Comparison of ENCODE assay signal across 11 cellular contexts in genomic region chr14:75822522-75823288, GRCh38.
DNase-seq lines count a peak whose midpoint lies in the region; ATAC-seq and TF ChIP-seq lines count a peak whose summit lies in the region.
"Had no signal": no experiment of that assay in that cellular context is flagged by ENCODE, and none has a peak within 500 bp of the region (broad histone marks: within the 10 kb centered on the region; RNA-seq: fewer than 3 reads in every experiment).

No MANE protein-coding gene starts in this region.

- H3K36me3 ChIP-seq in esophagus muscularis mucosa (peaks cover 0 to 12% (median 8%) of the 10 kb centered on the region in 4 donors), muscle layer of colon (ENCODE audit: insufficient read depth, low read length) (peaks cover 5% of the 10 kb centered on the region), MM.1S (replicated peaks; ENCODE audit: insufficient read depth, low read length) (no peaks in the 10 kb centered on the region)

- no peak for TF ChIP-seq EP300 in esophagus muscularis mucosa (IDR thresholded peaks at IDR 0.05)

- H3F3A ChIP-seq in MM.1S (ENCODE audit: insufficient read depth, low read length) = no peaks in the 10 kb centered on the region

- TF ChIP-seq POLR2A in esophagus muscularis mucosa (IDR thresholded peaks at IDR 0.05; ENCODE audit: low read depth) = no peak

- DNase-seq in AG04450 (ENCODE audit: low read depth, low spot score) (peak; percentile 46), NCI-H226 (peak; percentile 34), esophagus muscularis mucosa (ENCODE audit: extremely low spot score) (no peak), putamen (ENCODE audit: low spot score) (no peak), C1 segment of cervical spinal cord (lab: John Stamatoyannopoulos, UW) (no peak), MM.1S (no peak)
- DNase-seq: activated T-cell treated with anti-CD3 and anti-CD28 coated beads for 4 hours, NCI-H2171 treated with DMSO at 0.1 percent for 48 hours, T-cell had no signal

- peaks cover 28 to 55% (median 48%) of the 10 kb centered on the region in 4 donors for H3K4me1 ChIP-seq in esophagus muscularis mucosa
- H3K4me1 ChIP-seq in muscle layer of colon (ENCODE audit: insufficient read depth, low read length) = peaks cover 45% of the 10 kb centered on the region
- H3K4me1 ChIP-seq in MM.1S (ENCODE audit: low read length) = 0 out of 2 replicates have a peak, but pooled peaks cover 6% of the 10 kb centered on the region

- POLR2A ChIA-PET in AG04450 (lab: Yijun Ruan, JAX) = interaction anchor here (0.5 kb wide), 1 partner anchor 24 kb away, joined by 9 read pairs; no protein-coding TSS in a partner anchor

- H3K9me2 ChIP-seq in MM.1S (replicated peaks; ENCODE audit: insufficient read depth, low read length) = no peaks in the 10 kb centered on the region

- H2AFZ ChIP-seq in MM.1S (ENCODE audit: low read length) = no peak overlapping the region

- H3K9me3 ChIP-seq in AG04450 (ENCODE audit: control insufficient read depth, insufficient read depth, low read length) (no peaks in the 10 kb centered on the region), esophagus muscularis mucosa (no peaks in the 10 kb centered on the region), muscle layer of colon (ENCODE audit: low read length) (no peaks in the 10 kb centered on the region), MM.1S (replicated peaks; ENCODE audit: insufficient read depth, low read length) (no peaks in the 10 kb centered on the region)

- H3K27ac ChIP-seq in AG04450 (ENCODE audit: low read depth, low read length) = peak overlapping the region; percentile 59
- H3K27ac ChIP-seq in esophagus muscularis mucosa (replicated peaks in 1 of 4) = peak overlapping the region; percentile 83 to 86 (median 84)
- peak overlapping the region; percentile 66 for H3K27ac ChIP-seq in muscle layer of colon (ENCODE audit: low read depth, low read length)
- no peak overlapping the region for H3K27ac ChIP-seq in MM.1S (ENCODE audit: low read length)

- no peak for TF ChIP-seq CTCF in AG04450 (IDR thresholded peaks at IDR 0.05; ENCODE audit: low read depth, low read length)
- no peak for TF ChIP-seq CTCF in esophagus muscularis mucosa (IDR thresholded peaks at IDR 0.05)
- no peak for TF ChIP-seq CTCF in MM.1S (IDR thresholded peaks at IDR 0.05; ENCODE audit: low read length)

- H3K4me3 ChIP-seq in AG04450 (ENCODE audit: low read depth, low read length) = no peak overlapping the region
- no peak overlapping the region for H3K4me3 ChIP-seq in esophagus muscularis mucosa
- peak overlapping the region in 1 of 2 donors; percentile 9 for H3K4me3 ChIP-seq in muscle layer of colon (ENCODE audit: low read depth in 1 of 2, low read length in 2 of 2)
- H3K4me3 ChIP-seq in MM.1S (ENCODE audit: low read length) = no peak overlapping the region

- ATAC-seq in GM21529 (IDR thresholded peaks at IDR 0.05; ENCODE audit: unreplicated experiment) = no peak
- ATAC-seq: T-cell had no signal

- CTCF ChIA-PET in AG04450 (lab: Charles Lee) = interaction anchor here (1.0 to 4.8 kb wide), 4 partner anchors 28 to 160 kb away, joined by 3 to 22 read pairs (median 11); no protein-coding TSS in a partner anchor

- no peaks in the 10 kb centered on the region for H3K79me2 ChIP-seq in MM.1S (ENCODE audit: low read length)

- H3K4me2 ChIP-seq in MM.1S (ENCODE audit: low read depth, low read length) = no peak overlapping the region

- no peaks in the 10 kb centered on the region for H4K20me1 ChIP-seq in MM.1S (ENCODE audit: insufficient read depth, low read length)

- intact Hi-C loops in esophagus muscularis mucosa (cut with DNase I) = no loop called here

- no peak overlapping the region for H3K9ac ChIP-seq in muscle layer of colon (ENCODE audit: low read length)
- H3K9ac ChIP-seq in MM.1S (ENCODE audit: low read length) = no peak overlapping the region

- 41% methylated on average over 6 of the region's 8 CpGs for WGBS in esophagus muscularis mucosa

- H3K27me3 ChIP-seq in AG04450 (ENCODE audit: control insufficient read depth, insufficient read depth, low read length) (no peaks in the 10 kb centered on the region), esophagus muscularis mucosa (no peaks in the 10 kb centered on the region), muscle layer of colon (ENCODE audit: control insufficient read depth in 1 of 2, insufficient read depth in 2 of 2, low read length in 2 of 2) (no peaks in the 10 kb centered on the region), MM.1S (replicated peaks; ENCODE audit: insufficient read depth, low read length) (no peaks in the 10 kb centered on the region)

Comparison
In these comparisons a context has a peak if more than half of its experiments do, and no peak if none do; other contexts are left out.
1. DNase-seq: peak in AG04450 (single experiment) and NCI-H226 (single experiment); none in esophagus muscularis mucosa (single experiment), putamen (single experiment), C1 segment of cervical spinal cord (0 of 14) and MM.1S (single experiment).